In genomic region chr12:121611306-121611705, GRCh38 we compare ENCODE assay signal across 9 cellular contexts. TPM values are rescaled to one million over a fixed set of nuclear protein-coding genes. Genes with fewer than 3 reads are reported as not detected.
DNase-seq lines count a peak whose midpoint lies in the region; ATAC-seq and TF ChIP-seq lines count a peak whose summit lies in the region.
"Had no signal": no experiment of that assay in that cellular context is flagged by ENCODE, and none has a peak within 500 bp of the region (broad histone marks: within the 10 kb centered on the region; RNA-seq: fewer than 3 reads in every experiment).

No MANE protein-coding gene starts in this region.

- TF ChIP-seq EP300 in SK-N-SH (IDR thresholded peaks at IDR 0.05; ENCODE audit: borderline replicate concordance in 1 of 2, low read depth in 1 of 2, low read length in 1 of 2) (no peak), esophagus muscularis mucosa (IDR thresholded peaks at IDR 0.05) (no peak)

- H4K20me1 ChIP-seq in SK-N-SH (ENCODE audit: insufficient read depth) = no peaks in the 10 kb centered on the region

- no peaks in the 10 kb centered on the region for H3K9me3 ChIP-seq in SK-N-SH
- H3K9me3 ChIP-seq in esophagus muscularis mucosa = no peaks in the 10 kb centered on the region
- H3K9me3 ChIP-seq in spleen = no peaks in the 10 kb centered on the region

- CTCF ChIA-PET in SK-N-SH (lab: Yijun Ruan, JAX) = interaction anchor here (2.5 kb wide), 1 partner anchor 58 kb away, joined by 15 read pairs; no protein-coding TSS in a partner anchor

- no peaks in the 10 kb centered on the region for H3K79me2 ChIP-seq in SK-N-SH (ENCODE audit: insufficient read depth)

- H3K36me3 ChIP-seq in SK-N-SH (replicated peaks in 1 of 2; ENCODE audit: control insufficient read depth in 1 of 2, insufficient read depth in 2 of 2, low read length in 1 of 2) = no peaks in the 10 kb centered on the region
- no peaks in the 10 kb centered on the region for H3K36me3 ChIP-seq in esophagus muscularis mucosa
- no peaks in the 10 kb centered on the region for H3K36me3 ChIP-seq in spleen

- no peaks in the 10 kb centered on the region for H3K9me2 ChIP-seq in SK-N-SH

- peak; percentile 25 for DNase-seq in NCI-H146 (lab: John Stamatoyannopoulos, UW)
- no peak for DNase-seq in NCI-H146 treated with DMSO at 0.1 percent for 48 hours (lab: John Stamatoyannopoulos, UW; ENCODE audit: unreplicated experiment)
- DNase-seq in SK-N-SH = peak; percentile 66
- no peak for DNase-seq in esophagus muscularis mucosa (ENCODE audit: extremely low spot score)
- no peak for DNase-seq in spleen
- no peak for DNase-seq in NCI-H2081 (lab: John Stamatoyannopoulos, UW)
- DNase-seq: 8988T had no signal

- TF ChIP-seq CTCF in SK-N-SH (IDR thresholded peaks at IDR 0.05) (no peak), esophagus muscularis mucosa (IDR thresholded peaks at IDR 0.05) (no peak), spleen (IDR thresholded peaks at IDR 0.05 in 8 of 11, conservative IDR thresholded peaks at IDR 0.05 in 3 of 11) (no peak)

- no peak overlapping the region for H3K4me3 ChIP-seq in SK-N-SH (ENCODE audit: low read depth in 2 of 2, low read length in 1 of 2)
- H3K4me3 ChIP-seq in esophagus muscularis mucosa = no peak overlapping the region
- H3K4me3 ChIP-seq in spleen = no peak overlapping the region

- no peak overlapping the region for H3K9ac ChIP-seq in SK-N-SH

- TF ChIP-seq POLR2A in esophagus muscularis mucosa (IDR thresholded peaks at IDR 0.05; ENCODE audit: low read depth) = no peak
- TF ChIP-seq POLR2A in spleen (IDR thresholded peaks at IDR 0.05) = no peak
- no peak for TF ChIP-seq POLR2A in GM18505 (IDR thresholded peaks at IDR 0.05; ENCODE audit: borderline replicate concordance, extremely low read depth, insufficient read depth, insufficient read length)

- no peak overlapping the region for H2AFZ ChIP-seq in SK-N-SH (ENCODE audit: low read depth)

- WGBS in SK-N-SH (ENCODE audit: low lambda C conversion rate) = 88% methylated on average over 1 of the region's 2 CpGs
- WGBS in esophagus muscularis mucosa = 91% methylated on average over 2 of the region's 2 CpGs
- 82 to 95% (median 89%) methylated on average over 2 of the region's 2 CpGs for WGBS in spleen, 5 donors

- no peak overlapping the region for H3K4me2 ChIP-seq in SK-N-SH

- H3K27me3 ChIP-seq in SK-N-SH (ENCODE audit: insufficient read depth) (no peaks in the 10 kb centered on the region), esophagus muscularis mucosa (no peaks in the 10 kb centered on the region), spleen (replicated peaks in 1 of 7) (no peaks in the 10 kb centered on the region)

- POLR2A ChIA-PET in SK-N-SH (lab: Yijun Ruan, JAX) = interaction anchor here (0.6 kb wide), 1 partner anchor 1492 kb away, joined by 8 read pairs; no protein-coding TSS in a partner anchor

- intact Hi-C loops in esophagus muscularis mucosa (cut with DNase I) = no loop called here
- intact Hi-C loops in spleen (cut with DNase I; ENCODE audit: low total_unique reads) = no loop called here

- H3K4me1 ChIP-seq in SK-N-SH (ENCODE audit: control insufficient read depth in 1 of 2, insufficient read depth in 2 of 2, low read depth in 1 of 2, low read length in 1 of 2) (peaks cover 0 to 7% of the 10 kb centered on the region in 2 experiments; a peak in 1 of 4 replicates), esophagus muscularis mucosa (peaks cover 12 to 24% (median 20%) of the 10 kb centered on the region in 4 donors), spleen (peaks cover 0 to 21% (median 2%) of the 10 kb centered on the region in 6 donors)

- ATAC-seq in GM19328 (IDR thresholded peaks at IDR 0.05; ENCODE audit: unreplicated experiment) (no peak), GM18505 (IDR thresholded peaks at IDR 0.05; ENCODE audit: unreplicated experiment) (no peak)

- TF ChIP-seq RAD21 in SK-N-SH (IDR thresholded peaks at IDR 0.05; ENCODE audit: low read length) = no peak

- H3K27ac ChIP-seq in SK-N-SH (ENCODE audit: low read depth in 2 of 2, low read length in 1 of 2) = no peak overlapping the region
- H3K27ac ChIP-seq in esophagus muscularis mucosa (replicated peaks in 1 of 4) = peak overlapping the region; percentile 75 to 85 (median 80)
- peak overlapping the region in 5 of 8 donors; percentile 54 to 63 (median 55) for H3K27ac ChIP-seq in spleen

- peaks cover 4% of the 10 kb centered on the region for H3F3A ChIP-seq in SK-N-SH (replicated peaks; ENCODE audit: insufficient read depth)

TF ChIP-seq in SK-N-SH, 30 proteins besides CTCF, POLR2A, EP300 and RAD21:
- TF ChIP-seq TEAD4 (IDR thresholded peaks at IDR 0.05; ENCODE audit: borderline replicate concordance, insufficient read depth) = no peak
- no peak for TF ChIP-seq FOXM1 (IDR thresholded peaks at IDR 0.05; ENCODE audit: low read depth)
- TF ChIP-seq JUND (IDR thresholded peaks at IDR 0.05) = no peak
- no peak for TF ChIP-seq MAX (IDR thresholded peaks at IDR 0.05; ENCODE audit: low read depth)
- TF ChIP-seq TCF12 (IDR thresholded peaks at IDR 0.05) = no peak
- TF ChIP-seq SMC3 (IDR thresholded peaks at IDR 0.05; ENCODE audit: low read depth, low read length) = no peak
- no peak for TF ChIP-seq RXRA (IDR thresholded peaks at IDR 0.05; ENCODE audit: borderline replicate concordance, low read depth)
- no peak for TF ChIP-seq RCOR1 (IDR thresholded peaks at IDR 0.05; ENCODE audit: low read length)
- TF ChIP-seq IRF3 (IDR thresholded peaks at IDR 0.05; ENCODE audit: low read depth, low read length) = no peak
- TF ChIP-seq POLR2AphosphoS5 (IDR thresholded peaks at IDR 0.05; ENCODE audit: low read depth, low read length) = no peak
- TF ChIP-seq ELF1 (IDR thresholded peaks at IDR 0.05) = no peak
- TF ChIP-seq GABPA (IDR thresholded peaks at IDR 0.05; ENCODE audit: low read depth) = no peak
- no peak for TF ChIP-seq MXI1 (IDR thresholded peaks at IDR 0.05; ENCODE audit: low read depth, low read length)
- no peak for TF ChIP-seq GATA2 (CRISPR knock-in tag; IDR thresholded peaks at IDR 0.05)
- no peak for TF ChIP-seq TAF1 (IDR thresholded peaks at IDR 0.05; ENCODE audit: borderline replicate concordance, low read depth, low read length)
- no peak for TF ChIP-seq CHD2 (IDR thresholded peaks at IDR 0.05; ENCODE audit: low read length, partially characterized antibody)
- TF ChIP-seq NRF1 (IDR thresholded peaks at IDR 0.05; ENCODE audit: low read depth, low read length) = no peak

RNA-seq across cellular contexts. Expression of gene ORAI1, which starts 15.0 kb away (rescaled TPM):
- 13.2 and 16.6 TPM in 2 replicates for polyA plus RNA-seq in SK-N-SH (2012; rRNA removed)
- 6.8 and 12.5 TPM in 2 replicates for polyA plus RNA-seq in SK-N-SH (2012; cell fraction: cytosol; rRNA removed)
- 6.0 and 6.1 TPM in 2 replicates for polyA plus RNA-seq in SK-N-SH (2012; cell fraction: nucleus; rRNA removed)
- total RNA-seq in esophagus muscularis mucosa = 10 to 100 TPM in 2 of 4 donors, 1 to 10 TPM in 2; 7.1 to 17.7 (median 13.5) TPM
- 10 to 100 TPM; 27.7 to 47.5 (median 36.6) TPM for total RNA-seq in spleen
- polyA plus RNA-seq in spleen = 10 to 100 TPM; 12.9 to 32.0 (median 23.9) TPM

RNA-seq across cellular contexts. Expression of gene KDM2B, which starts 30.5 kb away (rescaled TPM):
- polyA plus RNA-seq in SK-N-SH (2012; rRNA removed) (9.6 and 11.5 TPM in 2 replicates), spleen (10 to 100 TPM; 20.8 to 25.5 (median 24.5) TPM)
- 8.2 and 11.0 TPM in 2 replicates for polyA plus RNA-seq in SK-N-SH (2012; cell fraction: cytosol; rRNA removed)
- polyA plus RNA-seq in SK-N-SH (2012; cell fraction: nucleus; rRNA removed) = 25.9 and 32.9 TPM in 2 replicates
- total RNA-seq in esophagus muscularis mucosa (10 to 100 TPM; 13.6 to 23.5 (median 20.0) TPM), spleen (10 to 100 TPM; 32.3 to 56.2 (median 46.5) TPM)

RNA-seq across cellular contexts. Expression of gene MORN3, which starts 58.1 kb away (rescaled TPM):
- polyA plus RNA-seq in SK-N-SH (2012; rRNA removed) (2.4 and 2.7 TPM in 2 replicates), spleen (1 to 10 TPM in 1 of 3 donors, under 1 TPM in 2; 0.35 to 1.1 (median 0.51) TPM)
- 2.3 and 3.0 TPM in 2 replicates for polyA plus RNA-seq in SK-N-SH (2012; cell fraction: cytosol; rRNA removed)
- 1.8 TPM in 2 replicates for polyA plus RNA-seq in SK-N-SH (2012; cell fraction: nucleus; rRNA removed)
- total RNA-seq in esophagus muscularis mucosa (1 to 10 TPM in 1 of 4 donors, under 1 TPM in 2, not detected in 1; 0.13 to 1.2 (median 0.17) TPM), spleen (1 to 10 TPM in 4 of 7 donors, under 1 TPM in 2, not detected in 1; 0.17 to 2.5 (median 1.5) TPM)

Comparison
In these comparisons a context has a peak if more than half of its experiments do, and no peak if none do; other contexts are left out.
1. DNase-seq: peak in NCI-H146 (single experiment) and SK-N-SH (single experiment); none in NCI-H146 treated with DMSO at 0.1 percent for 48 hours (single experiment), esophagus muscularis mucosa (single experiment), spleen (single experiment) and NCI-H2081 (0 of 2).
2. H3K27ac ChIP-seq: peak in esophagus muscularis mucosa (4 of 4) and spleen (5 of 8); none in SK-N-SH (0 of 2).